ENCODE assay signal across 32 cellular contexts in genomic region chr7:46493196-46493595, GRCh38.
DNase-seq lines count a peak whose midpoint lies in the region; ATAC-seq and TF ChIP-seq lines count a peak whose summit lies in the region.
"Had no signal": no experiment of that assay in that cellular context is flagged by ENCODE, and none has a peak within 500 bp of the region (broad histone marks: within the 10 kb centered on the region; RNA-seq: fewer than 3 reads in every experiment).

No MANE protein-coding gene starts in this region.

- DNase-seq in right lobe of liver, result no peak
- DNase-seq in astrocyte of the spinal cord (ENCODE audit: low read depth, low spot score), result no peak
- no peak for DNase-seq in hepatocyte (ENCODE audit: low spot score)
- DNase-seq in cortex of kidney (lab: John Stamatoyannopoulos, UW), result no peak
- no peak for DNase-seq in anterior cingulate cortex (lab: John Stamatoyannopoulos, UW)
- DNase-seq in C1 segment of cervical spinal cord (lab: John Stamatoyannopoulos, UW), result no peak
- DNase-seq in HuH-7 (ENCODE audit: low spot score), result no peak
- DNase-seq: activated CD4-positive, alpha-beta T cell treated with anti-CD3 and anti-CD28 coated beads for 36 hours; activated CD8-positive, alpha-beta T cell treated with anti-CD3 and anti-CD28 coated beads, Interleukin-2, amount 10 ng/mL, durations not matched to agents 7 days and 5 days; activated naive CD4-positive, alpha-beta T cell treated with anti-CD3 and anti-CD28 coated beads, Interleukin-2, amount 10 ng/mL, durations not matched to agents 7 days and 5 days; adrenal gland; CD8-positive, alpha-beta T cell; effector memory CD8-positive, alpha-beta T cell; EL; heart right ventricle; Karpas-422; kidney; NCI-H1417 treated with DMSO at 0.1 percent for 48 hours; NCI-H2081; NCI-H524 treated with DMSO at 0.1 percent for 48 hours; nephron progenitor cell; NK-92 treated with Interleukin-12 subunit alpha and Interleukin-12 subunit beta, amount 100 ng/mL, for 24 hours; retina; Right ventricle myocardium superior; stimulated activated naive B cell treated with anti-CD40 and anti-IgM and Interleukin-4, amounts not matched to agents 10 μg/mL and 1 μg/mL and 100 μg/mL, for 72 hours; upper lobe of right lung had no signal

- H3K27ac ChIP-seq in liver (ENCODE audit: low read depth in 1 of 2, low read length in 2 of 2) (no peak overlapping the region), right lobe of liver (no peak overlapping the region), hepatocyte (peak overlapping the region; percentile 51)
- H3K27ac ChIP-seq: adrenal gland, coronary artery, heart right ventricle, parathyroid adenoma, skin epidermis, upper lobe of right lung had no signal

- no peaks in the 10 kb centered on the region for H4K20me1 ChIP-seq in hepatocyte (ENCODE audit: insufficient read depth, poor library complexity, severe bottlenecking)

- H3K4me2 ChIP-seq in hepatocyte, result no peak overlapping the region

- no peak overlapping the region for H3K9ac ChIP-seq in liver (ENCODE audit: low read depth in 1 of 2, low read length in 2 of 2)
- H3K9ac ChIP-seq: parathyroid adenoma had no signal

- TF ChIP-seq CTCF in liver (IDR thresholded peaks at IDR 0.05; ENCODE audit: low read depth, low read length, missing input control) (peak; percentile 6), right lobe of liver (IDR thresholded peaks at IDR 0.05) (peak in 2 of 4 donors; percentile 23 to 24), astrocyte of the spinal cord (IDR thresholded peaks at IDR 0.05; ENCODE audit: low read depth, low read length) (peak; percentile 13), hepatocyte (IDR thresholded peaks at IDR 0.05; ENCODE audit: poor library complexity) (no peak)

- TF ChIP-seq POLR2A in right lobe of liver (IDR thresholded peaks at IDR 0.05), result no peak

- H3K27me3 ChIP-seq in liver (ENCODE audit: control insufficient read depth in 4 of 4, insufficient read depth in 4 of 4, low read length in 3 of 4), result no peaks in the 10 kb centered on the region
- H3K27me3 ChIP-seq in right lobe of liver, result no peaks in the 10 kb centered on the region
- no peaks in the 10 kb centered on the region for H3K27me3 ChIP-seq in hepatocyte
- H3K27me3 ChIP-seq: adrenal gland, heart right ventricle, upper lobe of right lung had no signal

- TF ChIP-seq RAD21 in liver (IDR thresholded peaks at IDR 0.05), result peak in 1 of 2 donors; percentile 44

- in situ Hi-C loops in astrocyte of the spinal cord (cut with HindIII; ENCODE audit: low sequenced_read_pairs), result no loop called here

- H3K4me3 ChIP-seq in liver (ENCODE audit: low read depth in 1 of 3, low read length in 3 of 3) (no peak overlapping the region), right lobe of liver (no peak overlapping the region), astrocyte of the spinal cord (ENCODE audit: low read depth, low read length) (no peak overlapping the region), hepatocyte (no peak overlapping the region)
- H3K4me3 ChIP-seq: adrenal gland, coronary artery, heart right ventricle, lung, PC-9, skin epidermis, upper lobe of right lung had no signal

- H3K36me3 ChIP-seq in liver (ENCODE audit: control insufficient read depth in 4 of 4, insufficient read depth in 3 of 4, low read depth in 1 of 4, low read length in 3 of 4) (no peaks in the 10 kb centered on the region), right lobe of liver (no peaks in the 10 kb centered on the region), hepatocyte (replicated peaks; ENCODE audit: insufficient read depth, low read depth) (no peaks in the 10 kb centered on the region)
- H3K36me3 ChIP-seq: adrenal gland, heart right ventricle, upper lobe of right lung had no signal

- intact Hi-C loops in right lobe of liver (cut with DNase I), result no loop called here

- ATAC-seq in right lobe of liver, result no peak
- ATAC-seq: activated CD4-positive, alpha-beta T cell treated with anti-CD3 and anti-CD28 coated beads for 36 hours; activated CD8-positive, alpha-beta T cell treated with anti-CD3 and anti-CD28 coated beads, Interleukin-2, amount 10 ng/mL, durations not matched to agents 7 days and 5 days; CD8-positive, alpha-beta T cell; effector memory CD8-positive, alpha-beta T cell; heart right ventricle; stimulated activated naive B cell treated with anti-CD40 and anti-IgM and Interleukin-4, amounts not matched to agents 10 μg/mL and 1 μg/mL and 100 μg/mL, for 72 hours; upper lobe of right lung had no signal

- no peaks in the 10 kb centered on the region for H3K9me2 ChIP-seq in hepatocyte (replicated peaks; ENCODE audit: insufficient read depth)

- no peaks in the 10 kb centered on the region for H3K79me2 ChIP-seq in hepatocyte
- H3K79me2 ChIP-seq: parathyroid adenoma had no signal

- WGBS in liver, result 95% methylated on average over 4 of the region's 4 CpGs
- WGBS in right lobe of liver (ENCODE audit: insufficient coverage, low coverage, low lambda C conversion rate, missing lambda C conversion rate), result 85% methylated on average over 4 of the region's 4 CpGs
- 90% methylated on average over 4 of the region's 4 CpGs for WGBS in hepatocyte (ENCODE audit: low lambda C conversion rate, missing lambda C conversion rate)

- no peaks in the 10 kb centered on the region for H3K4me1 ChIP-seq in liver (ENCODE audit: control insufficient read depth in 4 of 4, insufficient read depth in 4 of 4, low read length in 3 of 4)
- H3K4me1 ChIP-seq in right lobe of liver, result no peaks in the 10 kb centered on the region
- no peaks in the 10 kb centered on the region for H3K4me1 ChIP-seq in hepatocyte (ENCODE audit: insufficient read depth)
- H3K4me1 ChIP-seq: adrenal gland, parathyroid adenoma, upper lobe of right lung had no signal

- H2AFZ ChIP-seq in hepatocyte, result no peak overlapping the region
- H2AFZ ChIP-seq: parathyroid adenoma had no signal

- H3K9me3 ChIP-seq in liver (ENCODE audit: control insufficient read depth in 4 of 4, low read length in 3 of 4) (no peaks in the 10 kb centered on the region), right lobe of liver (no peaks in the 10 kb centered on the region), hepatocyte (ENCODE audit: low read depth) (no peaks in the 10 kb centered on the region)
- H3K9me3 ChIP-seq: adrenal gland, upper lobe of right lung had no signal

TF ChIP-seq in liver, 16 proteins besides CTCF, POLR2A, EP300 and RAD21 (continues in another document):
- no peak for TF ChIP-seq EGR1 (IDR thresholded peaks at IDR 0.05; ENCODE audit: low read depth in 2 of 2)
- TF ChIP-seq, protein P1, sequence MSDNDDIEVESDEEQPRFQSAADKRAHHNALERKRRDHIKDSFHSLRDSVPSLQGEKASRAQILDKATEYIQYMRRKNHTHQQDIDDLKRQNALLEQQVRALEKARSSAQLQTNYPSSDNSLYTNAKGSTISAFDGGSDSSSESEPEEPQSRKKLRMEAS (IDR thresholded peaks at IDR 0.05), result no peak
- TF ChIP-seq HNF4A (conservative IDR thresholded peaks at IDR 0.05), result no peak
- TF ChIP-seq, protein P2, sequence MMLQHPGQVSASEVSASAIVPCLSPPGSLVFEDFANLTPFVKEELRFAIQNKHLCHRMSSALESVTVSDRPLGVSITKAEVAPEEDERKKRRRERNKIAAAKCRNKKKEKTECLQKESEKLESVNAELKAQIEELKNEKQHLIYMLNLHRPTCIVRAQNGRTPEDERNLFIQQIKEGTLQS (IDR thresholded peaks at IDR 0.05), result no peak
- TF ChIP-seq, protein P3, sequence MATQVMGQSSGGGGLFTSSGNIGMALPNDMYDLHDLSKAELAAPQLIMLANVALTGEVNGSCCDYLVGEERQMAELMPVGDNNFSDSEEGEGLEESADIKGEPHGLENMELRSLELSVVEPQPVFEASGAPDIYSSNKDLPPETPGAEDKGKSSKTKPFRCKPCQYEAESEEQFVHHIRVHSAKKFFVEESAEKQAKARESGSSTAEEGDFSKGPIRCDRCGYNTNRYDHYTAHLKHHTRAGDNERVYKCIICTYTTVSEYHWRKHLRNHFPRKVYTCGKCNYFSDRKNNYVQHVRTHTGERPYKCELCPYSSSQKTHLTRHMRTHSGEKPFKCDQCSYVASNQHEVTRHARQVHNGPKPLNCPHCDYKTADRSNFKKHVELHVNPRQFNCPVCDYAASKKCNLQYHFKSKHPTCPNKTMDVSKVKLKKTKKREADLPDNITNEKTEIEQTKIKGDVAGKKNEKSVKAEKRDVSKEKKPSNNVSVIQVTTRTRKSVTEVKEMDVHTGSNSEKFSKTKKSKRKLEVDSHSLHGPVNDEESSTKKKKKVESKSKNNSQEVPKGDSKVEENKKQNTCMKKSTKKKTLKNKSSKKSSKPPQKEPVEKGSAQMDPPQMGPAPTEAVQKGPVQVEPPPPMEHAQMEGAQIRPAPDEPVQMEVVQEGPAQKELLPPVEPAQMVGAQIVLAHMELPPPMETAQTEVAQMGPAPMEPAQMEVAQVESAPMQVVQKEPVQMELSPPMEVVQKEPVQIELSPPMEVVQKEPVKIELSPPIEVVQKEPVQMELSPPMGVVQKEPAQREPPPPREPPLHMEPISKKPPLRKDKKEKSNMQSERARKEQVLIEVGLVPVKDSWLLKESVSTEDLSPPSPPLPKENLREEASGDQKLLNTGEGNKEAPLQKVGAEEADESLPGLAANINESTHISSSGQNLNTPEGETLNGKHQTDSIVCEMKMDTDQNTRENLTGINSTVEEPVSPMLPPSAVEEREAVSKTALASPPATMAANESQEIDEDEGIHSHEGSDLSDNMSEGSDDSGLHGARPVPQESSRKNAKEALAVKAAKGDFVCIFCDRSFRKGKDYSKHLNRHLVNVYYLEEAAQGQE (IDR thresholded peaks at IDR 0.05), result no peak
- TF ChIP-seq NR2F2 (IDR thresholded peaks at IDR 0.05), result no peak
- TF ChIP-seq FOXA2 (IDR thresholded peaks at IDR 0.05), result no peak
- TF ChIP-seq TAF1 (conservative IDR thresholded peaks at IDR 0.05), result no peak
- TF ChIP-seq RXRA (IDR thresholded peaks at IDR 0.05), result no peak
- TF ChIP-seq HNF4G (IDR thresholded peaks at IDR 0.05), result no peak
- no peak for TF ChIP-seq FOXA1 (IDR thresholded peaks at IDR 0.05)
- no peak for TF ChIP-seq GABPA (IDR thresholded peaks at IDR 0.05 in 1 of 2, conservative IDR thresholded peaks at IDR 0.05 in 1 of 2)
- TF ChIP-seq JUND (IDR thresholded peaks at IDR 0.05), result no peak
- no peak for TF ChIP-seq SP1 (IDR thresholded peaks at IDR 0.05)
